In genomic region chr2:86703704-86704370, GRCh38 we compare ENCODE assay signal across 9 cellular contexts. TPM values are rescaled to one million over a fixed set of nuclear protein-coding genes. Genes with fewer than 3 reads are reported as not detected.
A peak's percentile ranks its signal among the peaks of the same experiment; 100 is the strongest.
DNase-seq lines count a peak whose midpoint lies in the region; ATAC-seq and TF ChIP-seq lines count a peak whose summit lies in the region.
"Had no signal": no experiment of that assay in that cellular context is flagged by ENCODE, and none has a peak within 500 bp of the region (broad histone marks: within the 10 kb centered on the region; RNA-seq: fewer than 3 reads in every experiment).

No MANE protein-coding gene starts in this region.

- no peaks in the 10 kb centered on the region for H3K9me2 ChIP-seq in PC-9 (ENCODE audit: insufficient read depth)

- H3K27ac ChIP-seq in PC-9 (peak overlapping the region; percentile 86), gastrocnemius medialis (peak overlapping the region; percentile 79 to 90 (median 86))
- H3K27ac ChIP-seq: KMS-11 had no signal

- H3K36me3 Mint-ChIP-seq in T-cell: no peaks in the 10 kb centered on the region

- CTCF ChIA-PET in PC-9 (lab: Charles Lee): no interaction called here
- CTCF ChIA-PET in T-cell (lab: Charles Lee): no interaction called here

- no peaks in the 10 kb centered on the region for H3K9me3 ChIP-seq in HAP-1
- no peaks in the 10 kb centered on the region; the same call in 1 of the 2 replicates for H3K9me3 ChIP-seq in PC-9 (ENCODE audit: insufficient read depth, low read depth)
- H3K9me3 ChIP-seq in gastrocnemius medialis: no peaks in the 10 kb centered on the region

- POLR2A ChIA-PET in PC-9 (lab: Charles Lee; ENCODE audit: unreplicated experiment): no interaction called here
- POLR2A ChIA-PET in T-cell (lab: Charles Lee): no interaction called here

- intact Hi-C loops in PC-9 (cut with micrococcal nuclease; ENCODE audit: unreplicated experiment) (loop anchor here (5.0 to 10.0 kb wide), 2 partner anchors 82 to 509 kb away; partner anchors contain the start of genes IMMT, MRPL35 and RNF103), gastrocnemius medialis (cut with DNase I; ENCODE audit: low total_unique reads) (loop anchor here (5.0 kb wide), 2 partner anchors 82 to 142 kb away; partner anchors contain the start of genes CHMP3 and RNF103)

- no peaks in the 10 kb centered on the region for H3K4me1 Mint-ChIP-seq in T-cell

- TSS peak; percentile 80 for BruUV-seq in PC-9 (replicated peaks; lab: Mats Ljungman, UMichigan)

- no peak overlapping the region for H3K4me3 Mint-ChIP-seq in T-cell

- no peak overlapping the region for H3K27ac Mint-ChIP-seq in T-cell

- in situ Hi-C loops in HAP-1 (cut with MboI; ENCODE audit: low sequenced_read_pairs) (no loop called here), gastrocnemius medialis (cut with MboI; ENCODE audit: low sequenced_read_pairs in 4 of 4) (loop anchor here in 1 of 4 donors (10.0 kb wide), 1 partner anchor 79 kb away; the partner anchor contains the start of gene RNF103)

- no peaks in the 10 kb centered on the region for H3K27me3 ChIP-seq in HAP-1 (ENCODE audit: low read depth)
- no peaks in the 10 kb centered on the region for H3K27me3 ChIP-seq in PC-9 (ENCODE audit: insufficient read depth, low read depth)
- H3K27me3 ChIP-seq in gastrocnemius medialis: no peaks in the 10 kb centered on the region

- no peaks in the 10 kb centered on the region for H3K79me2 ChIP-seq in PC-9 (ENCODE audit: low read depth)

- H3F3A ChIP-seq in PC-9 (ENCODE audit: insufficient read depth, low read depth): peaks cover 27% of the 10 kb centered on the region

- TF ChIP-seq POLR2A in gastrocnemius medialis (IDR thresholded peaks at IDR 0.05): peak in 1 of 2 donors; percentile 22

- peaks cover 0 to 5% (median 0%) of the 10 kb centered on the region in 3 donors for H3K9me3 Mint-ChIP-seq in T-cell

- H3K4me1 ChIP-seq in HAP-1: peaks cover 5% of the 10 kb centered on the region; the same call in 1 of the 2 replicates
- H3K4me1 ChIP-seq in PC-9 (replicated peaks; ENCODE audit: insufficient read depth): peaks cover 34% of the 10 kb centered on the region
- H3K4me1 ChIP-seq in gastrocnemius medialis: peaks cover 16 to 20% of the 10 kb centered on the region in 2 donors

- peak; percentile 15 to 58 for DNase-seq in HAP-1 (ENCODE audit: low spot score in 2 of 2)
- peak; percentile 61 to 94 for DNase-seq in PC-9
- peak; percentile 49 for DNase-seq in fibroblast of the aortic adventitia (ENCODE audit: low read depth)
- DNase-seq in gastrocnemius medialis: peak; percentile 71 to 85
- DNase-seq in putamen (ENCODE audit: low spot score): no peak
- no peak for DNase-seq in T-cell
- DNase-seq in activated CD8-positive, alpha-beta memory T cell treated with anti-CD3 and anti-CD28 coated beads, Interleukin-2, amount 50 U/mL, for 48 hours: no peak
- no peak for DNase-seq in SIG-M5 (lab: John Stamatoyannopoulos, UW)

- ATAC-seq in gastrocnemius medialis (peak; percentile 63 to 70), T-cell (replicated peaks in 1 of 4) (no peak)

- H3K27me3 Mint-ChIP-seq in T-cell: no peaks in the 10 kb centered on the region

- H3K4me3 ChIP-seq in HAP-1 (no peak overlapping the region), PC-9 (peak overlapping the region; percentile 47; the same call in 1 of the 2 replicates), fibroblast of the aortic adventitia (ENCODE audit: low read depth, low read length) (no peak overlapping the region), gastrocnemius medialis (peak overlapping the region; percentile 14 to 33 (median 23))

- H2AFZ ChIP-seq in PC-9: peak overlapping the region; percentile 66

- no peaks in the 10 kb centered on the region for H4K20me1 ChIP-seq in PC-9 (ENCODE audit: insufficient read depth)

- H3K36me3 ChIP-seq in HAP-1 (replicated peaks) (no peaks in the 10 kb centered on the region), PC-9 (ENCODE audit: low read depth) (no peaks in the 10 kb centered on the region), gastrocnemius medialis (no peaks in the 10 kb centered on the region)

- H3K4me2 ChIP-seq in PC-9: peak overlapping the region; percentile 67
- H3K4me2 ChIP-seq: KMS-11 had no signal

- TF ChIP-seq CTCF in PC-9 (conservative IDR thresholded peaks at IDR 0.05): no peak
- TF ChIP-seq CTCF in fibroblast of the aortic adventitia (IDR thresholded peaks at IDR 0.05; ENCODE audit: insufficient read depth, low read length): no peak
- peak in 3 of 5 experiments; percentile 12 to 29 (median 21) for TF ChIP-seq CTCF in gastrocnemius medialis (IDR thresholded peaks at IDR 0.05 in 4 of 5, conservative IDR thresholded peaks at IDR 0.05 in 1 of 5)

RNA-seq across cellular contexts. Expression of gene RMND5A, which starts 16.3 kb away (rescaled TPM):
- total RNA-seq in PC-9 (2021) (27.2 and 39.3 TPM in 2 replicates), fibroblast of the aortic adventitia (ENCODE audit: low replicate concordance) (18.8 and 20.2 TPM in 2 replicates), gastrocnemius medialis (100 to 1,000 TPM in 3 of 4 donors, 10 to 100 TPM in 1; 88.9 to 113 (median 102) TPM), T-cell (10 to 100 TPM; 27.0 to 37.3 (median 31.7) TPM)

Comparison
In these comparisons a context has a peak if more than half of its experiments do, and no peak if none do; other contexts are left out.
1. DNase-seq: peak in HAP-1 (2 of 2), PC-9 (2 of 2), fibroblast of the aortic adventitia (single experiment) and gastrocnemius medialis (2 of 2); none in putamen (single experiment), T-cell (0 of 34), activated CD8-positive, alpha-beta memory T cell treated with anti-CD3 and anti-CD28 coated beads, Interleukin-2, amount 50 U/mL, for 48 hours (single experiment) and SIG-M5 (single experiment).
2. H3K4me3 ChIP-seq: peak in PC-9 (single experiment) and gastrocnemius medialis (4 of 4); none in HAP-1 (single experiment) and fibroblast of the aortic adventitia (single experiment).
3. CTCF ChIP-seq: peak in gastrocnemius medialis (3 of 5); none in PC-9 (single experiment) and fibroblast of the aortic adventitia (single experiment).
4. ATAC-seq: peak in gastrocnemius medialis (2 of 2); none in T-cell (0 of 4).